14 cellular contexts compared by ENCODE assay signal in genomic region chr4:94486372-94486801, GRCh38. TPM values are rescaled to one million over a fixed set of nuclear protein-coding genes. Genes with fewer than 3 reads are reported as not detected.
DNase-seq lines count a peak whose midpoint lies in the region; ATAC-seq lines count a peak whose summit lies in the region.
"Had no signal": no experiment of that assay in that cellular context is flagged by ENCODE, and none has a peak within 500 bp of the region (broad histone marks: within the 10 kb centered on the region; RNA-seq: fewer than 3 reads in every experiment).

No MANE protein-coding gene starts in this region.

- DNase-seq in A172 (ENCODE audit: low spot score) (peak; percentile 8), HT1080 (ENCODE audit: low read depth) (peak; percentile 7), astrocyte of the hippocampus (ENCODE audit: low read depth, low spot score) (peak; percentile 71), left kidney (ENCODE audit: low read depth, low spot score) (peak; percentile 8), islet precursor cell (no peak), COLO829 (ENCODE audit: low spot score) (no peak)
- no peak for DNase-seq in stimulated activated CD4-positive, alpha-beta T cell treated with anti-CD3 and anti-CD28 coated beads, Interleukin-2, amount 100 ng/mL, for 48 hours
- DNase-seq: activated CD4-positive, CD25-positive, alpha-beta regulatory T cell treated with anti-CD3 and anti-CD28 coated beads, Interleukin-2, amount 50 U/mL, for 72 hours; Caco-2; MM.1S; NCI-H2029 treated with DMSO at 0.1 percent for 48 hours; SHP77 had no signal

- ATAC-seq in HG02571 (IDR thresholded peaks at IDR 0.05; ENCODE audit: unreplicated experiment), result no peak
- ATAC-seq: activated naive CD4-positive, alpha-beta T cell treated with anti-CD3 and anti-CD28 coated beads, Interleukin-2, amount 50 U/mL, for 72 hours had no signal

RNA-seq across cellular contexts. Expression of gene PDLIM5, which starts 34.6 kb away (rescaled TPM):
- total RNA-seq in A172 (2014; rRNA removed; shearing (Covaris generic)), result 14.1 and 17.5 TPM in 2 replicates
- total RNA-seq in HT1080 (2014; rRNA removed; shearing (Covaris generic)), result 22.3 and 27.2 TPM in 2 replicates
- polyA plus RNA-seq in HT1080 (2015; cell fraction: cytosol; rRNA removed), result 25.1 and 27.1 TPM in 2 replicates
- polyA plus RNA-seq in HT1080 (2015; cell fraction: nucleus; rRNA removed), result 38.6 and 40.8 TPM in 2 replicates

Comparison
In these comparisons a context has a peak if more than half of its experiments do, and no peak if none do; other contexts are left out.
1. DNase-seq: peak in A172 (single experiment), HT1080 (single experiment), astrocyte of the hippocampus (single experiment) and left kidney (single experiment); none in stimulated activated CD4-positive, alpha-beta T cell treated with anti-CD3 and anti-CD28 coated beads, Interleukin-2, amount 100 ng/mL, for 48 hours (0 of 2), islet precursor cell (single experiment) and COLO829 (single experiment).